In genomic region chr14:102594514-102595175, GRCh38 we compare ENCODE assay signal across 8 cellular contexts. TPM values are rescaled to one million over a fixed set of nuclear protein-coding genes. Genes with fewer than 3 reads are reported as not detected.
DNase-seq lines count a peak whose midpoint lies in the region; ATAC-seq and TF ChIP-seq lines count a peak whose summit lies in the region.

No MANE protein-coding gene starts in this region.

- peak; percentile 79 for TF ChIP-seq CTCF in activated B cell treated with CpG ODN at 0.5 μM for 24 hours (IDR thresholded peaks at IDR 0.05)
- TF ChIP-seq CTCF in colonic mucosa (IDR thresholded peaks at IDR 0.05), result peak; percentile 82

- no peaks in the 10 kb centered on the region for H3K27me3 ChIP-seq in colonic mucosa

- H3K36me3 Mint-ChIP-seq in activated B cell treated with CpG ODN at 0.5 μM for 24 hours (ENCODE audit: low read depth), result peaks cover 10% of the 10 kb centered on the region

- peak overlapping the region; percentile 76 for H3K27ac Mint-ChIP-seq in activated B cell treated with CpG ODN at 0.5 μM for 24 hours

- H3K9me3 ChIP-seq in colonic mucosa, result no peaks in the 10 kb centered on the region

- POLR2A ChIA-PET in activated B cell treated with CpG ODN at 0.5 μM for 24 hours (lab: Charles Lee), result interaction anchor here (0.6 to 2.8 kb wide), 6 partner anchors 10 to 462 kb away, joined by 4 to 26 read pairs (median 6); no protein-coding TSS in a partner anchor

- H3K9ac ChIP-seq in colonic mucosa (ENCODE audit: low read depth in 2 of 2, low read length in 2 of 2), result peak overlapping the region in 1 of 2 donors; percentile 89

- H3K4me3 Mint-ChIP-seq in activated B cell treated with CpG ODN at 0.5 μM for 24 hours, result peak overlapping the region; percentile 80

- intact Hi-C loops in activated B cell treated with CpG ODN at 0.5 μM for 24 hours (cut with micrococcal nuclease), result loop anchor here (1.0 to 10.0 kb wide), 7 partner anchors 11 to 323 kb away; no protein-coding TSS in a partner anchor
- intact Hi-C loops in colonic mucosa (cut with DNase I), result no loop called here
- intact Hi-C loops in left colon (cut with DNase I, micrococcal nuclease), result loop anchor here in 1 of 2 donors (5.0 kb wide), 1 partner anchor 67 kb away; no protein-coding TSS in a partner anchor

- peak; percentile 39 for DNase-seq in DMS 273 treated with DMSO at 0.1 percent for 48 hours (lab: John Stamatoyannopoulos, UW)
- peak; percentile 54 for DNase-seq in NCI-H345 treated with DMSO at 0.1 percent for 48 hours (lab: John Stamatoyannopoulos, UW; ENCODE audit: unreplicated experiment)
- DNase-seq in activated B cell treated with CpG ODN at 0.5 μM for 24 hours, result peak; percentile 37
- peak; percentile 86 for DNase-seq in colonic mucosa
- peak; percentile 77 to 85 for DNase-seq in left colon
- peak in 2 of 3 donors; percentile 8 to 20 for DNase-seq in stimulated activated CD4-positive, alpha-beta T cell treated with anti-CD3 and anti-CD28 coated beads, TNF-alpha, amount 100 ng/mL, for 1 hour (ENCODE audit: low read depth in 3 of 3, low spot score in 1 of 3)

- CTCF ChIA-PET in activated B cell treated with CpG ODN at 0.5 μM for 24 hours (lab: Charles Lee), result interaction anchor here (0.6 to 4.2 kb wide), 16 partner anchors 9 to 212 kb away, joined by 3 to 30 read pairs (median 4); no protein-coding TSS in a partner anchor

- ATAC-seq in HG02885 (IDR thresholded peaks at IDR 0.05; ENCODE audit: poor library complexity, unreplicated experiment) (peak; percentile 27), activated B cell treated with CpG ODN at 0.5 μM for 24 hours (ENCODE audit: low read depth) (peak; percentile 18), left colon (peak; percentile 38), HG02798 (IDR thresholded peaks at IDR 0.05; ENCODE audit: poor library complexity, unreplicated experiment) (no peak)

- H3K27ac ChIP-seq in colonic mucosa, result peak overlapping the region; percentile 89

- no peaks in the 10 kb centered on the region for H3K4me1 ChIP-seq in colonic mucosa

- peak overlapping the region; percentile 97 for H3K4me3 ChIP-seq in colonic mucosa

- no peaks in the 10 kb centered on the region for H3K36me3 ChIP-seq in colonic mucosa

- H3K4me1 Mint-ChIP-seq in activated B cell treated with CpG ODN at 0.5 μM for 24 hours, result peaks cover 33% of the 10 kb centered on the region

- no peaks in the 10 kb centered on the region for H3K27me3 Mint-ChIP-seq in activated B cell treated with CpG ODN at 0.5 μM for 24 hours

- no peaks in the 10 kb centered on the region for H3K9me3 Mint-ChIP-seq in activated B cell treated with CpG ODN at 0.5 μM for 24 hours

RNA-seq across cellular contexts. Expression of gene RCOR1, which starts 2.2 kb away (rescaled TPM):
- 21.0 and 23.0 TPM in 2 replicates for total RNA-seq in activated B cell treated with CpG ODN at 0.5 μM for 24 hours
- 10 to 100 TPM; 30.0 to 43.2 TPM for total RNA-seq in colonic mucosa
- 10 to 100 TPM; 35.7 to 36.2 TPM for total RNA-seq in left colon

Comparison
In these comparisons a context has a peak if more than half of its experiments do, and no peak if none do; other contexts are left out.
1. DNase-seq: peak in every context shown above with its lines; median percentile 86 in colonic mucosa; 81 in left colon; 54 in NCI-H345 treated with DMSO at 0.1 percent for 48 hours; 39 in DMS 273 treated with DMSO at 0.1 percent for 48 hours; 37 in activated B cell treated with CpG ODN at 0.5 μM for 24 hours; 14 in stimulated activated CD4-positive, alpha-beta T cell treated with anti-CD3 and anti-CD28 coated beads, TNF-alpha, amount 100 ng/mL, for 1 hour.